1 cellular context compared by ENCODE assay signal in genomic region chr1:43974443-43975248, GRCh38.
TF ChIP-seq lines count a peak whose summit lies in the region.

Gene ATP6V0B, plus strand, starts transcription at chr1:43974960. Its CDS starts 81 bp downstream, at chr1:43975041.

TF ChIP-seq in HepG2, 621 proteins besides CTCF, POLR2A, EP300 and RAD21 (continued from another document and continues in another):
- TF ChIP-seq HMGXB4 (CRISPR knock-in tag; IDR thresholded peaks at IDR 0.05; ENCODE audit: borderline replicate concordance in 1 of 2, low read depth in 1 of 2) (peak; percentile 68 to 82; a peak in 3 of 4 replicates), NBN (conservative IDR thresholded peaks at IDR 0.05) (no peak), ZBTB42 (CRISPR knock-in tag; IDR thresholded peaks at IDR 0.05) (no peak; the same call in 1 of the 2 replicates), KDM5B (CRISPR knock-in tag; IDR thresholded peaks at IDR 0.05; ENCODE audit: borderline replicate concordance) (no peak), NONO (IDR thresholded peaks at IDR 0.05) (no peak), NONO (CRISPR knock-in tag; conservative IDR thresholded peaks at IDR 0.05) (peak; percentile 85), KLF15 (CRISPR knock-in tag; IDR thresholded peaks at IDR 0.05; ENCODE audit: borderline replicate concordance) (no peak; the same call in 1 of the 2 replicates), ZNF367 (CRISPR knock-in tag; IDR thresholded peaks at IDR 0.05; ENCODE audit: borderline replicate concordance) (no peak), MZF1 (CRISPR knock-in tag; IDR thresholded peaks at IDR 0.05; ENCODE audit: borderline replicate concordance) (no peak), IKZF5 (CRISPR knock-in tag; IDR thresholded peaks at IDR 0.05) (no peak; the same call in none of the 2 replicates), SNAPC4 (CRISPR knock-in tag; IDR thresholded peaks at IDR 0.05) (no peak), ZFAT (CRISPR knock-in tag; conservative IDR thresholded peaks at IDR 0.05) (no peak), PRPF4 (IDR thresholded peaks at IDR 0.05; ENCODE audit: low read depth, low read length, poor library complexity, severe bottlenecking) (no peak), KMT2A (CRISPR knock-in tag; IDR thresholded peaks at IDR 0.05) (no peak; the same call in 1 of the 2 replicates), ZNF589 (CRISPR knock-in tag; conservative IDR thresholded peaks at IDR 0.05) (peak; percentile 79; the same call in 1 of the 2 replicates), PREB (CRISPR knock-in tag; IDR thresholded peaks at IDR 0.05) (no peak), ZNF33A (CRISPR knock-in tag; IDR thresholded peaks at IDR 0.05; ENCODE audit: borderline replicate concordance) (0 out of 2 replicates have a peak, but pooled peaks have one; percentile 62), ZNF546 (CRISPR knock-in tag; conservative IDR thresholded peaks at IDR 0.05) (peak; percentile 59; the same call in 1 of the 2 replicates), FOXP4 (CRISPR knock-in tag; IDR thresholded peaks at IDR 0.05) (0 out of 2 replicates have a peak, but pooled peaks have one; percentile 23), ATAD3A (CRISPR knock-in tag; IDR thresholded peaks at IDR 0.05) (no peak), NFE2L1 (CRISPR knock-in tag; IDR thresholded peaks at IDR 0.05; ENCODE audit: borderline replicate concordance) (no peak), SP4 (CRISPR knock-in tag; IDR thresholded peaks at IDR 0.05) (peak; percentile 59; the same call in 1 of the 2 replicates), ATF6 (CRISPR knock-in tag; conservative IDR thresholded peaks at IDR 0.05) (no peak), CBX5 (CRISPR knock-in tag; IDR thresholded peaks at IDR 0.05; ENCODE audit: borderline replicate concordance) (peak; percentile 52; the same call in 1 of the 2 replicates), MIER2 (CRISPR knock-in tag; IDR thresholded peaks at IDR 0.05) (no peak), ZNF460 (CRISPR knock-in tag; IDR thresholded peaks at IDR 0.05; ENCODE audit: borderline replicate concordance) (no peak), DNMT3B (CRISPR knock-in tag; conservative IDR thresholded peaks at IDR 0.05) (0 out of 2 replicates have a peak, but pooled peaks have one; percentile 24), SP2 (CRISPR knock-in tag; IDR thresholded peaks at IDR 0.05) (peak; percentile 35; the same call in 1 of the 2 replicates), ZNF841 (CRISPR knock-in tag; IDR thresholded peaks at IDR 0.05; ENCODE audit: borderline replicate concordance) (no peak), HOXA3 (CRISPR knock-in tag; IDR thresholded peaks at IDR 0.05) (peak; percentile 94), ZMYM3 (CRISPR knock-in tag; IDR thresholded peaks at IDR 0.05) (no peak), MNT (IDR thresholded peaks at IDR 0.05) (peak; percentile 93), ATF2 (CRISPR knock-in tag; IDR thresholded peaks at IDR 0.05) (no peak), DDIT3 (CRISPR knock-in tag; IDR thresholded peaks at IDR 0.05) (no peak), ZNF562 (CRISPR knock-in tag; IDR thresholded peaks at IDR 0.05; ENCODE audit: borderline replicate concordance) (no peak), ZNF788 (CRISPR knock-in tag; IDR thresholded peaks at IDR 0.05; ENCODE audit: borderline replicate concordance) (peak; percentile 55; the same call in 1 of the 2 replicates), JUN (CRISPR knock-in tag; IDR thresholded peaks at IDR 0.05) (no peak), IRF2 (CRISPR knock-in tag; IDR thresholded peaks at IDR 0.05) (peak; percentile 92), SNAPC2 (CRISPR knock-in tag; IDR thresholded peaks at IDR 0.05) (no peak), MAFF (IDR thresholded peaks at IDR 0.05; ENCODE audit: low read depth, low read length) (no peak), ATF3 (CRISPR knock-in tag; IDR thresholded peaks at IDR 0.05) (no peak), ZNF770 (CRISPR knock-in tag; IDR thresholded peaks at IDR 0.05) (no peak; the same call in 1 of the 2 replicates), PRMT3 (CRISPR knock-in tag; IDR thresholded peaks at IDR 0.05; ENCODE audit: borderline replicate concordance, low read depth) (no peak), ZNF777 (CRISPR knock-in tag; IDR thresholded peaks at IDR 0.05) (0 out of 2 replicates have a peak, but pooled peaks have one; percentile 32), PHB2 (IDR thresholded peaks at IDR 0.05; ENCODE audit: partially characterized antibody) (no peak)
